Comparison of ENCODE assay signal across 12 cellular contexts in the genomic region with DNA sequence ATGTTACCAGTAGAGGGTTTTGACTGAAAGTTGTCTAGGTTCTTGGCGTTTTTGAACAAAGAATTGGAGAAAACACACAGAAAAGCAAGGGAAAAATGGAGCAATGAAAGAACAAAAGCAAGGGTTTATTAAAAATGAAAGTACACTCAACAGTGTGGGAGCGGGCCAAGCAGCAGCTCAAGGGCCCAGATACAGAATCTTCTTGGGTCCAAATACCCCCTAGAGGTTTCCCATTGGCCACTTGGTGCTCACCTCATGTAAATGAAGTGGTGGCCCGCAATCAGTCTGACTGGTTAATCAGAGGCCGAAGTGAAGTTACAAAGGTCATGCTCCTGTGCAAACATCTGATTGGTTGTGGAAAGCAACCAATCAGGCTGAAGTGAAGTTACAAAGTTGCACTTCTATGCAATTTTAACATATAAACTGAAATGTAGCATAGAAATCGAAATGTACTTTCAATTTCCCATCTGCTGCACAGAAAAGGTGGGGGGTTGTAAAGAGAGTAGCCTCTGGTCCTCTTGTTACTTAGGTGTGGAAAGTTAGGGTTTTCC. TPM values are rescaled to one million over a fixed set of nuclear protein-coding genes. Genes with fewer than 3 reads are reported as not detected.
DNase-seq lines count a peak whose midpoint lies in the region; ATAC-seq, FAIRE-seq and TF ChIP-seq lines count a peak whose summit lies in the region.
"Had no signal": no experiment of that assay in that cellular context is flagged by ENCODE, and none has a peak within 500 bp of the region (broad histone marks: within the 10 kb centered on the region; RNA-seq: fewer than 3 reads in every experiment).

No MANE protein-coding gene starts in this region.

- peaks cover 36 to 51% (median 46%) of the 10 kb centered on the region in 10 experiments for H3K4me1 ChIP-seq in BLaER1 treated with 17β-estradiol and CSF1 and Interleukin-3, amounts not matched to agents 10 nM and 100 nM
- H3K4me1 ChIP-seq in naive thymus-derived CD4-positive, alpha-beta T cell (ENCODE audit: control insufficient read depth in 2 of 2, insufficient read depth in 2 of 2, low read length in 2 of 2): peaks cover 11 to 21% of the 10 kb centered on the region in 2 donors
- H3K4me1 ChIP-seq in gastroesophageal sphincter: peaks cover 0 to 35% (median 16%) of the 10 kb centered on the region in 3 donors
- H3K4me1 ChIP-seq in pancreas: peaks cover 0 to 8% (median 7%) of the 10 kb centered on the region in 3 donors

- H3K9me3 Mint-ChIP-seq in naive thymus-derived CD4-positive, alpha-beta T cell: no peaks in the 10 kb centered on the region

- ATAC-seq in naive thymus-derived CD4-positive, alpha-beta T cell: no peak
- ATAC-seq in gastroesophageal sphincter (no peak), pancreas (no peak)

- peaks cover 16 to 47% (median 42%) of the 10 kb centered on the region in 7 donors for H3K4me1 Mint-ChIP-seq in naive thymus-derived CD4-positive, alpha-beta T cell

- peak overlapping the region in 8 of 10 donors; percentile 53 to 95 (median 74) for H3K4me3 Mint-ChIP-seq in naive thymus-derived CD4-positive, alpha-beta T cell

- POLR2A ChIA-PET in naive thymus-derived CD4-positive, alpha-beta T cell (lab: Charles Lee): interaction anchor here (1.2 to 4.8 kb wide), 6 partner anchors 12 to 550 kb away, joined by 4 to 45 read pairs (median 10); a partner anchor contains a TSS

- no peaks in the 10 kb centered on the region for H3K9me3 ChIP-seq in BLaER1 treated with 17β-estradiol and CSF1 and Interleukin-3, amounts not matched to agents 10 nM and 100 nM (replicated peaks in 1 of 11)
- H3K9me3 ChIP-seq in naive thymus-derived CD4-positive, alpha-beta T cell (ENCODE audit: control insufficient read depth in 2 of 3, low read length in 3 of 3): no peaks in the 10 kb centered on the region
- H3K9me3 ChIP-seq in gastroesophageal sphincter (no peaks in the 10 kb centered on the region), pancreas (no peaks in the 10 kb centered on the region), WERI-Rb-1 (ENCODE audit: severe bottlenecking) (no peaks in the 10 kb centered on the region)

- H4K20me1 ChIP-seq in BLaER1 treated with 17β-estradiol and CSF1 and Interleukin-3, amounts not matched to agents 10 nM and 100 nM: peaks cover 0 to 13% (median 0%) of the 10 kb centered on the region in 11 experiments; a peak in 1 of 22 replicates

- H3K9ac ChIP-seq in BLaER1 treated with 17β-estradiol and CSF1 and Interleukin-3, amounts not matched to agents 10 nM and 100 nM: no peak overlapping the region

- no peak for TF ChIP-seq EP300 in gastroesophageal sphincter (IDR thresholded peaks at IDR 0.05)

- no peak for FAIRE-seq in pancreas (lab: Jason Lieb, UNC)
- FAIRE-seq in HTR-8/SVneo (lab: Jason Lieb, UNC): no peak
- FAIRE-seq: endothelial cell of umbilical vein had no signal

- H3K27me3 Mint-ChIP-seq in naive thymus-derived CD4-positive, alpha-beta T cell: no peaks in the 10 kb centered on the region

- peak; percentile 64 for DNase-seq in LoVo (ENCODE audit: low spot score)
- DNase-seq in activated T-cell treated with anti-CD3 and anti-CD28 coated beads, Interleukin-2, amount 50 U/mL, for 48 hours: peak; percentile 49 to 51
- peak in 1 of 9 donors; percentile 27 for DNase-seq in naive thymus-derived CD4-positive, alpha-beta T cell
- no peak for DNase-seq in pancreas
- DNase-seq in WERI-Rb-1: no peak
- DNase-seq in HTR-8/SVneo (ENCODE audit: insufficient read length, low spot score): no peak
- DNase-seq: NCI-H510A treated with DMSO at 0.1 percent for 48 hours had no signal

- CTCF ChIA-PET in naive thymus-derived CD4-positive, alpha-beta T cell (lab: Charles Lee): interaction anchor here (0.8 to 2.1 kb wide), 2 partner anchors 11 to 125 kb away, joined by 3 to 15 read pairs; no protein-coding TSS in a partner anchor

- no peaks in the 10 kb centered on the region for H3K27me3 ChIP-seq in BLaER1 treated with 17β-estradiol and CSF1 and Interleukin-3, amounts not matched to agents 10 nM and 100 nM
- H3K27me3 ChIP-seq in naive thymus-derived CD4-positive, alpha-beta T cell (ENCODE audit: control insufficient read depth in 2 of 2, insufficient read depth in 2 of 2, low read length in 2 of 2): no peaks in the 10 kb centered on the region
- no peaks in the 10 kb centered on the region for H3K27me3 ChIP-seq in gastroesophageal sphincter
- no peaks in the 10 kb centered on the region for H3K27me3 ChIP-seq in pancreas
- H3K27me3 ChIP-seq in WERI-Rb-1 (ENCODE audit: insufficient read depth, low read depth, severe bottlenecking): no peaks in the 10 kb centered on the region

- TF ChIP-seq CTCF in gastroesophageal sphincter (IDR thresholded peaks at IDR 0.05) (no peak), pancreas (IDR thresholded peaks at IDR 0.05) (no peak), WERI-Rb-1 (IDR thresholded peaks at IDR 0.05; ENCODE audit: low read depth, low read length) (no peak)

- no peak for TF ChIP-seq POLR2A in gastroesophageal sphincter (IDR thresholded peaks at IDR 0.05)

- peaks cover 0 to 6% (median 0%) of the 10 kb centered on the region in 11 experiments; a peak in 1 of 22 replicates for H3K36me3 ChIP-seq in BLaER1 treated with 17β-estradiol and CSF1 and Interleukin-3, amounts not matched to agents 10 nM and 100 nM
- no peaks in the 10 kb centered on the region for H3K36me3 ChIP-seq in naive thymus-derived CD4-positive, alpha-beta T cell (ENCODE audit: control insufficient read depth in 2 of 3, insufficient read depth in 3 of 3, low read length in 3 of 3)
- H3K36me3 ChIP-seq in gastroesophageal sphincter (no peaks in the 10 kb centered on the region), pancreas (no peaks in the 10 kb centered on the region), WERI-Rb-1 (no peaks in the 10 kb centered on the region)

- peak overlapping the region; percentile 54 to 84 (median 76); a peak in 20 of 22 replicates for H3K4me2 ChIP-seq in BLaER1 treated with 17β-estradiol and CSF1 and Interleukin-3, amounts not matched to agents 10 nM and 100 nM

- H3K4me3 ChIP-seq in BLaER1 treated with 17β-estradiol and CSF1 and Interleukin-3, amounts not matched to agents 10 nM and 100 nM: no peak overlapping the region
- H3K4me3 ChIP-seq in naive thymus-derived CD4-positive, alpha-beta T cell (ENCODE audit: low read length): no peak overlapping the region
- H3K4me3 ChIP-seq in gastroesophageal sphincter: no peak overlapping the region
- H3K4me3 ChIP-seq in pancreas: no peak overlapping the region
- H3K4me3 ChIP-seq in WERI-Rb-1 (ENCODE audit: low read depth, low read length): no peak overlapping the region

- H3K27ac Mint-ChIP-seq in naive thymus-derived CD4-positive, alpha-beta T cell: peak overlapping the region; percentile 2 to 95 (median 69)

- no peak overlapping the region for H3K27ac ChIP-seq in BLaER1 treated with 17β-estradiol and CSF1 and Interleukin-3, amounts not matched to agents 10 nM and 100 nM
- H3K27ac ChIP-seq in naive thymus-derived CD4-positive, alpha-beta T cell (ENCODE audit: low read depth, low read length): no peak overlapping the region
- H3K27ac ChIP-seq in gastroesophageal sphincter (no peak overlapping the region), pancreas (no peak overlapping the region), WERI-Rb-1 (no peak overlapping the region)

- no peaks in the 10 kb centered on the region for H3K36me3 Mint-ChIP-seq in naive thymus-derived CD4-positive, alpha-beta T cell

- 88 to 92% methylated on average over 4 to 5 of the region's 5 CpGs for WGBS in gastroesophageal sphincter (ENCODE audit: low coverage in 1 of 2), 2 donors
- WGBS in pancreas, 2 donors: 63 to 65% methylated on average over 5 of the region's 5 CpGs

- intact Hi-C loops in naive thymus-derived CD4-positive, alpha-beta T cell (cut with micrococcal nuclease): no loop called here
- intact Hi-C loops in pancreas (cut with DNase I): no loop called here

RNA-seq across cellular contexts. Expression of a gene that starts 1.9 kb away (rescaled TPM):
- 10 to 100 TPM; 11.1 to 45.6 (median 16.9) TPM for total RNA-seq in naive thymus-derived CD4-positive, alpha-beta T cell
- 1 to 10 TPM; 5.0 to 5.4 TPM for polyA plus RNA-seq in naive thymus-derived CD4-positive, alpha-beta T cell
- total RNA-seq in gastroesophageal sphincter (10 to 100 TPM; 23.3 to 37.2 (median 29.1) TPM), pancreas (10 to 100 TPM in 4 of 6 donors, 1 to 10 TPM in 2; 7.8 to 25.0 (median 13.1) TPM)
- polyA plus RNA-seq in pancreas: 1 to 10 TPM; 6.4 to 7.9 TPM

RNA-seq across cellular contexts. Expression of a gene that starts 27.2 kb away (rescaled TPM):
- 100 to 1,000 TPM in 1 of 5 experiments, 10 to 100 TPM in 4; 63.6 to 104 (median 94.1) TPM for total RNA-seq in naive thymus-derived CD4-positive, alpha-beta T cell
- polyA plus RNA-seq in naive thymus-derived CD4-positive, alpha-beta T cell: 100 to 1,000 TPM in 1 of 2 donors, 10 to 100 TPM in 1; 70.4 to 112 TPM
- total RNA-seq in gastroesophageal sphincter: 100 to 1,000 TPM; 204 to 317 (median 256) TPM
- total RNA-seq in pancreas: 10 to 100 TPM; 18.1 to 23.1 (median 20.4) TPM
- polyA plus RNA-seq in pancreas: 10 to 100 TPM in 1 of 2 donors, 1 to 10 TPM in 1; 8.1 to 29.4 TPM
- polyA plus RNA-seq: neural cell had no signal

RNA-seq across cellular contexts. Expression of a gene that starts 52.5 kb away (rescaled TPM):
- total RNA-seq in naive thymus-derived CD4-positive, alpha-beta T cell: not detected
- polyA plus RNA-seq in naive thymus-derived CD4-positive, alpha-beta T cell: not detected
- not detected for total RNA-seq in gastroesophageal sphincter
- total RNA-seq in pancreas: not detected
- not detected for polyA plus RNA-seq in pancreas
- total RNA-seq: endothelial cell of umbilical vein had no signal
- polyA plus RNA-seq: BJ, endothelial cell of umbilical vein, neural cell had no signal

Comparison
In these comparisons a context has a peak if more than half of its experiments do, and no peak if none do; other contexts are left out.
1. DNase-seq: peak in LoVo (single experiment) and activated T-cell treated with anti-CD3 and anti-CD28 coated beads, Interleukin-2, amount 50 U/mL, for 48 hours (2 of 2); none in pancreas (0 of 6), WERI-Rb-1 (single experiment) and HTR-8/SVneo (single experiment).